In the genomic region with DNA sequence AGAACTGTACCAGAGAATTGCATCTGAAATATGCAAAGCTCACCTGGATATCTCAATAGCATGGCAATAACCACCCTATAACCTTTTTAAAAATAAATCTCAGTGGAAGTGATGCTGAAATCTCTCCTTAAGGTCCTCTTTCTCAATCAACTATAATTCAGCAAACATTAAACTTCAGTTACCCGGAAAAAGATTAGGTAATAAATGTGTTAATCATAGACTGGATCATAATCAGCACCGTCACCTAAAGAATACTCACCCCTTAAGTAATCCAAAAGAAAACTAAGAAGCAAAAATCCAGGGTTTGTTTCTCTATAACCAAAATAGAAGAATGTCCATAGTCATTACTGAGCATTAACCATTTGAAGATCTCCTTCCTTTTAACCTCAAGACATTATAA, we compare ENCODE assay signal across 19 cellular contexts. TPM values are rescaled to one million over a fixed set of nuclear protein-coding genes. Genes with fewer than 3 reads are reported as not detected.
DNase-seq lines count a peak whose midpoint lies in the region; ATAC-seq, FAIRE-seq and TF ChIP-seq lines count a peak whose summit lies in the region.
"Had no signal": no experiment of that assay in that cellular context is flagged by ENCODE, and none has a peak within 500 bp of the region (broad histone marks: within the 10 kb centered on the region; RNA-seq: fewer than 3 reads in every experiment).

No MANE protein-coding gene starts in this region.

- H3K9me3 Mint-ChIP-seq in MCF 10A (ENCODE audit: unreplicated experiment): no peaks in the 10 kb centered on the region
- H3K9me3 Mint-ChIP-seq: GM23338; stimulated activated naive CD8-positive, alpha-beta T cell treated with anti-CD3 and anti-CD28 coated beads, Interleukin-15, Interleukin-2, amounts not matched to agents 100 ng/mL and 50 ng/mL, for 24 hours had no signal

- no peaks in the 10 kb centered on the region for H3K36me3 ChIP-seq in breast epithelium
- no peaks in the 10 kb centered on the region for H3K36me3 ChIP-seq in bronchial epithelial cell (ENCODE audit: control insufficient read depth, insufficient read depth, low read length)
- H3K36me3 ChIP-seq in vagina: no peaks in the 10 kb centered on the region
- H3K36me3 ChIP-seq: ascending aorta, right lobe of liver had no signal

- no peaks in the 10 kb centered on the region for H3K27me3 ChIP-seq in breast epithelium
- no peaks in the 10 kb centered on the region for H3K27me3 ChIP-seq in bronchial epithelial cell (ENCODE audit: control insufficient read depth, insufficient read depth, low read length)
- no peaks in the 10 kb centered on the region for H3K27me3 ChIP-seq in vagina
- H3K27me3 ChIP-seq: ascending aorta, right lobe of liver had no signal

- peak; percentile 15 for ATAC-seq in left colon
- ATAC-seq: activated CD8-positive, alpha-beta memory T cell treated with anti-CD3 and anti-CD28 coated beads, Interleukin-2, amount 10 ng/mL, durations not matched to agents 7 days and 5 days; GM23338 had no signal

- H3K4me1 Mint-ChIP-seq in MCF 10A (ENCODE audit: insufficient read depth, unreplicated experiment): peaks cover 13% of the 10 kb centered on the region

- H3K9me3 ChIP-seq in breast epithelium (no peaks in the 10 kb centered on the region), vagina (no peaks in the 10 kb centered on the region)
- H3K9me3 ChIP-seq: ascending aorta, right lobe of liver had no signal

- DNase-seq in MCF 10A (ENCODE audit: unreplicated experiment) (peak; percentile 61), breast epithelium (ENCODE audit: low spot score in 2 of 2) (no peak), bronchial epithelial cell (ENCODE audit: low read depth) (peak; percentile 91), left colon (no peak), vagina (ENCODE audit: extremely low spot score in 2 of 2) (no peak), SHP77 treated with DMSO at 0.1 percent for 48 hours (lab: John Stamatoyannopoulos, UW) (no peak)
- DNase-seq in stimulated activated naive CD4-positive, alpha-beta T cell (lab: John Stamatoyannopoulos, UW): no peak
- no peak for DNase-seq in activated CD4-positive, alpha-beta T cell treated with anti-CD3 and anti-CD28 coated beads, Interleukin-2, amount 50 U/mL, for 4 hours
- DNase-seq: activated CD4-positive, CD25-positive, alpha-beta regulatory T cell; activated CD8-positive, alpha-beta memory T cell treated with anti-CD3 and anti-CD28 coated beads, Interleukin-2, amount 10 ng/mL, durations not matched to agents 7 days and 5 days; NCI-H1048; NCI-H2029 treated with DMSO at 0.1 percent for 48 hours; NCI-H510A; right lobe of liver; SHP77 had no signal

- CTCF ChIA-PET in MCF 10A (lab: Yijun Ruan, JAX): interaction anchor here (1.0 to 1.3 kb wide), 2 partner anchors 45 to 189 kb away, joined by 3 read pairs; no protein-coding TSS in a partner anchor

- POLR2A ChIA-PET in MCF 10A (lab: Yijun Ruan, JAX): interaction anchor here (0.8 to 5.2 kb wide), 4 partner anchors 38 to 194 kb away, joined by 3 to 84 read pairs (median 3); a partner anchor contains a TSS

- H3K27ac ChIP-seq in breast epithelium: peak overlapping the region in 1 of 2 donors; percentile 85
- peak overlapping the region; percentile 97 for H3K27ac ChIP-seq in vagina
- H3K27ac ChIP-seq: right lobe of liver had no signal

- intact Hi-C loops in MCF 10A (cut with micrococcal nuclease) (loop anchor here (10.0 kb wide), 1 partner anchor 189 kb away; no protein-coding TSS in a partner anchor), breast epithelium (cut with DNase I; ENCODE audit: low total_unique reads) (no loop called here), left colon (cut with DNase I, micrococcal nuclease) (no loop called here), vagina (cut with DNase I) (no loop called here)

- FAIRE-seq in bronchial epithelial cell (lab: Jason Lieb, UNC): no peak

- no TSS peak for BruUV-seq in MCF 10A (replicated peaks; lab: Mats Ljungman, UMichigan)

- no peak for TF ChIP-seq CTCF in MCF 10A (IDR thresholded peaks at IDR 0.05; ENCODE audit: unreplicated experiment)
- no peak for TF ChIP-seq CTCF in breast epithelium (IDR thresholded peaks at IDR 0.05)
- TF ChIP-seq CTCF in bronchial epithelial cell (IDR thresholded peaks at IDR 0.05; ENCODE audit: insufficient read depth, low read length, severe bottlenecking): no peak
- no peak for TF ChIP-seq CTCF in vagina (IDR thresholded peaks at IDR 0.05)

- H3K4me1 ChIP-seq in breast epithelium: peaks cover 0 to 8% of the 10 kb centered on the region in 2 donors
- peaks cover 44% of the 10 kb centered on the region for H3K4me1 ChIP-seq in vagina

- no peaks in the 10 kb centered on the region for H3K27me3 Mint-ChIP-seq in MCF 10A (ENCODE audit: insufficient read depth, unreplicated experiment)
- H3K27me3 Mint-ChIP-seq: activated CD8-positive, alpha-beta memory T cell treated with anti-CD3 and anti-CD28 coated beads, Interleukin-2, amount 10 ng/mL, durations not matched to agents 7 days and 5 days; stimulated activated naive CD8-positive, alpha-beta T cell treated with anti-CD3 and anti-CD28 coated beads, Interleukin-15, Interleukin-2, amounts not matched to agents 100 ng/mL and 50 ng/mL, for 24 hours had no signal

- no peak overlapping the region for H3K4me3 Mint-ChIP-seq in MCF 10A (ENCODE audit: unreplicated experiment)
- H3K4me3 Mint-ChIP-seq: activated CD8-positive, alpha-beta memory T cell treated with anti-CD3 and anti-CD28 coated beads, Interleukin-2, amount 10 ng/mL, durations not matched to agents 7 days and 5 days; GM23338; stimulated activated naive CD8-positive, alpha-beta T cell treated with anti-CD3 and anti-CD28 coated beads, Interleukin-15, Interleukin-2, amounts not matched to agents 100 ng/mL and 50 ng/mL, for 24 hours had no signal

- H3K4me3 ChIP-seq in breast epithelium (no peak overlapping the region), bronchial epithelial cell (ENCODE audit: low read depth, low read length) (no peak overlapping the region), vagina (no peak overlapping the region)
- H3K4me3 ChIP-seq: ascending aorta, coronary artery, GM23338, right lobe of liver had no signal

- H3K27ac Mint-ChIP-seq in MCF 10A (ENCODE audit: low read depth, unreplicated experiment): peak overlapping the region; percentile 35
- H3K27ac Mint-ChIP-seq: GM23338; stimulated activated naive CD8-positive, alpha-beta T cell treated with anti-CD3 and anti-CD28 coated beads, Interleukin-15, Interleukin-2, amounts not matched to agents 100 ng/mL and 50 ng/mL, for 24 hours had no signal

- TF ChIP-seq POLR2A in breast epithelium (IDR thresholded peaks at IDR 0.05) (no peak), vagina (IDR thresholded peaks at IDR 0.05) (no peak)

- no peaks in the 10 kb centered on the region for H3K36me3 Mint-ChIP-seq in MCF 10A (ENCODE audit: insufficient read depth, unreplicated experiment)

RNA-seq across cellular contexts. Expression of a gene that starts 44.3 kb away (rescaled TPM):
- total RNA-seq in MCF 10A (2022) (26.4 and 36.4 TPM in 2 replicates), breast epithelium (100 to 1,000 TPM; 146 to 158 (median 148) TPM), bronchial epithelial cell (37.9 and 63.0 TPM in 2 replicates), left colon (10 to 100 TPM; 59.6 to 67.0 TPM), vagina (92.3 TPM)

RNA-seq across cellular contexts. Expression of a gene that starts 58.9 kb away (rescaled TPM):
- total RNA-seq in MCF 10A (2022): not detected in 2 replicates
- 1,000 to 10,000 TPM in 2 of 3 donors, 100 to 1,000 TPM in 1; 258 to 1,598 (median 1,157) TPM for total RNA-seq in breast epithelium
- total RNA-seq in bronchial epithelial cell: 167 and 209 TPM in 2 replicates
- total RNA-seq in left colon: 10 to 100 TPM; 43.8 to 48.4 TPM
- total RNA-seq in vagina: 367 TPM

Comparison
In these comparisons a context has a peak if more than half of its experiments do, and no peak if none do; other contexts are left out.
1. DNase-seq: peak in MCF 10A (single experiment) and bronchial epithelial cell (single experiment); none in breast epithelium (0 of 2), left colon (0 of 2), vagina (0 of 2), SHP77 treated with DMSO at 0.1 percent for 48 hours (single experiment), stimulated activated naive CD4-positive, alpha-beta T cell (0 of 6) and activated CD4-positive, alpha-beta T cell treated with anti-CD3 and anti-CD28 coated beads, Interleukin-2, amount 50 U/mL, for 4 hours (0 of 2).
2. RNA of a gene that starts 58.9 kb away (total RNA-seq): 258 to 1,598 TPM in breast epithelium, 367 TPM in vagina (single experiment), 167 to 209 TPM in bronchial epithelial cell and 43.8 to 48.4 TPM in left colon; not detected in MCF 10A; every median in the first group is over 10 times any median in the second.